ENCODE assay signal across 34 cellular contexts in genomic region chr12:72522411-72522810, GRCh38.
"Had no signal": no experiment of that assay in that cellular context is flagged by ENCODE, and none has a peak within 500 bp of the region (broad histone marks: within the 10 kb centered on the region; RNA-seq: fewer than 3 reads in every experiment).

No MANE protein-coding gene starts in this region.

- H3K4me3 ChIP-seq: PC-9 had no signal

- H3K27ac ChIP-seq: PC-9, RWPE1, VCaP had no signal

- H2AFZ ChIP-seq: PC-9 had no signal

- H3K4me2 ChIP-seq: PC-9 had no signal

- ATAC-seq: activated naive CD4-positive, alpha-beta T cell treated with anti-CD3 and anti-CD28 coated beads, Interleukin-2, amount 50 U/mL, for 72 hours; activated T-cell treated with anti-CD3 and anti-CD28 coated beads, Interleukin-2, amount 50 U/mL, for 4 hours; Right ventricle myocardium inferior had no signal

- DNase-seq: activated B cell treated with CpG ODN at 0.5 μM for 24 hours; activated CD4-positive, alpha-beta memory T cell treated with anti-CD3 and anti-CD28 coated beads for 36 hours; activated CD4-positive, alpha-beta T cell treated with anti-CD3 and anti-CD28 coated beads for 4 hours; activated CD4-positive, alpha-beta T cell treated with anti-CD3 and anti-CD28 coated beads, Interleukin-2, amount 50 U/mL, for 1 hour; activated CD4-positive, CD25-positive, alpha-beta regulatory T cell treated with anti-CD3 and anti-CD28 coated beads, Interleukin-2, amount 50 U/mL, for 72 hours; activated CD8-positive, alpha-beta memory T cell treated with anti-CD3 and anti-CD28 coated beads, Interleukin-2, amount 50 U/mL, for 4 hours; activated gamma-delta T cell treated with Interleukin-2 at 50 U/mL for 16 hours; activated naive CD4-positive, alpha-beta T cell treated with anti-CD3 and anti-CD28 coated beads for 36 hours; activated T-cell treated with anti-CD3 and anti-CD28 coated beads for 4 hours; activated T-cell treated with anti-CD3 and anti-CD28 coated beads, Interleukin-2, amount 50 U/mL, for 4 hours; anterior cingulate cortex; caudate nucleus; NCI-H1092 treated with DMSO at 0.1 percent for 48 hours; NCI-H1417; NCI-H146; NCI-H187; NCI-H2029 treated with DMSO at 0.1 percent for 48 hours; NCI-H2107; NCI-H2171; NCI-H510A; NCI-H526; NCI-H748 treated with DMSO at 0.1 percent for 48 hours; PC-9; SIG-M5; SW 1271; T-helper 1 cell; T-helper 2 cell; T-helper 9 cell had no signal

- FAIRE-seq: bronchial epithelial cell, RCC 7860 had no signal
